8 cellular contexts compared by ENCODE assay signal in genomic region chr18:49168970-49169619, GRCh38.
DNase-seq lines count a peak whose midpoint lies in the region; ATAC-seq and TF ChIP-seq lines count a peak whose summit lies in the region.

No MANE protein-coding gene starts in this region.

- H3K36me3 ChIP-seq in WERI-Rb-1 = no peaks in the 10 kb centered on the region

- peaks cover 20% of the 10 kb centered on the region for H3K36me3 Mint-ChIP-seq in activated naive CD8-positive, alpha-beta T cell treated with anti-CD3 and anti-CD28 coated beads for 36 hours
- peaks cover 4% of the 10 kb centered on the region for H3K36me3 Mint-ChIP-seq in type B pancreatic cell

- no peak overlapping the region for H3K27ac ChIP-seq in WERI-Rb-1

- peak; percentile 84 for ATAC-seq in GM19397 (IDR thresholded peaks at IDR 0.05; ENCODE audit: unreplicated experiment)
- peak; percentile 90 for ATAC-seq in HG03378 (IDR thresholded peaks at IDR 0.05; ENCODE audit: unreplicated experiment)

- H3K4me1 Mint-ChIP-seq in activated naive CD8-positive, alpha-beta T cell treated with anti-CD3 and anti-CD28 coated beads for 36 hours = peaks cover 26% of the 10 kb centered on the region
- H3K4me1 Mint-ChIP-seq in type B pancreatic cell (ENCODE audit: unreplicated experiment) = peaks cover 9% of the 10 kb centered on the region

- no peak overlapping the region for H3K4me3 Mint-ChIP-seq in activated naive CD8-positive, alpha-beta T cell treated with anti-CD3 and anti-CD28 coated beads for 36 hours
- H3K4me3 Mint-ChIP-seq in type B pancreatic cell = no peak overlapping the region

- peaks cover 11% of the 10 kb centered on the region for H3K9me3 Mint-ChIP-seq in activated naive CD8-positive, alpha-beta T cell treated with anti-CD3 and anti-CD28 coated beads for 36 hours
- peaks cover 9% of the 10 kb centered on the region for H3K9me3 Mint-ChIP-seq in type B pancreatic cell

- H3K4me3 ChIP-seq in WERI-Rb-1 (ENCODE audit: low read depth, low read length) = no peak overlapping the region

- H3K27me3 Mint-ChIP-seq in activated naive CD8-positive, alpha-beta T cell treated with anti-CD3 and anti-CD28 coated beads for 36 hours = no peaks in the 10 kb centered on the region
- H3K27me3 Mint-ChIP-seq in type B pancreatic cell = no peaks in the 10 kb centered on the region

- no peak overlapping the region for H3K27ac Mint-ChIP-seq in activated naive CD8-positive, alpha-beta T cell treated with anti-CD3 and anti-CD28 coated beads for 36 hours
- H3K27ac Mint-ChIP-seq in type B pancreatic cell = peak overlapping the region; percentile 10

- peak; percentile 5 for DNase-seq in ELF-1 (ENCODE audit: low read depth, low spot score)
- DNase-seq in activated naive CD8-positive, alpha-beta T cell treated with anti-CD3 and anti-CD28 coated beads for 36 hours = peak; percentile 5
- no peak for DNase-seq in type B pancreatic cell (ENCODE audit: extremely low spot score, unreplicated experiment)
- DNase-seq in WERI-Rb-1 = no peak
- DNase-seq in AML-193 (lab: John Stamatoyannopoulos, UW) = no peak
- no peak for DNase-seq in NCI-H2171 treated with DMSO at 0.1 percent for 48 hours (lab: John Stamatoyannopoulos, UW)

- no peak for TF ChIP-seq CTCF in type B pancreatic cell (conservative IDR thresholded peaks at IDR 0.05)
- TF ChIP-seq CTCF in WERI-Rb-1 (IDR thresholded peaks at IDR 0.05; ENCODE audit: low read depth, low read length) = no peak

- H3K9me3 ChIP-seq in WERI-Rb-1 (ENCODE audit: severe bottlenecking) = no peaks in the 10 kb centered on the region

- H3K27me3 ChIP-seq in WERI-Rb-1 (ENCODE audit: insufficient read depth, low read depth, severe bottlenecking) = no peaks in the 10 kb centered on the region

Comparison
In these comparisons a context has a peak if more than half of its experiments do, and no peak if none do; other contexts are left out.
1. DNase-seq: peak in ELF-1 (single experiment) and activated naive CD8-positive, alpha-beta T cell treated with anti-CD3 and anti-CD28 coated beads for 36 hours (single experiment); none in type B pancreatic cell (single experiment), WERI-Rb-1 (single experiment), AML-193 (0 of 2) and NCI-H2171 treated with DMSO at 0.1 percent for 48 hours (single experiment).